In the genomic region with DNA sequence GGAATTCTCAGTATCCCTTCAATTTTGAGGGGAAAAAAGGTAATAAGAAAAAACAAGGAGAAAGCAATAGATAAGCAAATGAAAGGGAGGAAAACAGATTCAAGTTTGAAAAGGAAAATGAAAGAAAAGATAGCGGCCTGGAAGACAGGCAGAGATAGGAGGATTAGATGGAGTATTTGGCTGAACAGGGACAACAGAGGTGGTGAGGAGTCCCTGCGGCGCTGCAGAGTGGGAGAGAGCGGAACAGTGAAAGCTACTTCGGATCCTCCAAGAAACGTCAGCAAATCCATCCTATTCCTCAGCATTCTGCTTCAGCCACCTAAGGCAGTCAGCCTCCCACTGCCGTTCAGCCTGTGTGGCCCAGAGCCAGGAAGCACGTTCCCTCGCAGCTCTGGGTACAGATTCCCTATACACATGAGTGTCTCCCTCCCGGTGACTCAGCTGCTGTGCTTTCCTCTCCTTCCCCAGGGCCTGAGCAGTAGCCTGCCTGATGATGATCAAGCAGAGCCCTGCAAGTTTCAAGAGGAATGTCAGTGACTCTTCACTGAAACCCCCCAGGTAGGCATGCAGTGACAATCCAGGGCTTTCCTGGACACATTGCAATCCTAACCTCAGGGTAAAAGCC, we compare ENCODE assay signal across 8 cellular contexts. TPM values are rescaled to one million over a fixed set of nuclear protein-coding genes. Genes with fewer than 3 reads are reported as not detected.
DNase-seq lines count a peak whose midpoint lies in the region; FAIRE-seq and TF ChIP-seq lines count a peak whose summit lies in the region.

No MANE protein-coding gene starts in this region.

- DNase-seq in A172 (ENCODE audit: low spot score) (peak; percentile 94), brain microvascular endothelial cell (peak; percentile 96), kidney tubule cell (ENCODE audit: low spot score) (peak; percentile 98), urothelium cell line (ENCODE audit: low spot score) (peak; percentile 88), GM19240 (ENCODE audit: insufficient read length, low spot score) (no peak), NCI-H1048 (lab: John Stamatoyannopoulos, UW) (no peak), SKM-1 (lab: John Stamatoyannopoulos, UW; ENCODE audit: unreplicated experiment) (no peak)

- H3K27ac ChIP-seq in HUES6 (ENCODE audit: low read depth, low read length) (peak overlapping the region; percentile 13; the same call in 1 of the 2 replicates), brain microvascular endothelial cell (peak overlapping the region; percentile 65)

- H3K36me3 ChIP-seq in HUES6 (ENCODE audit: control insufficient read depth, insufficient read depth, low read length) (no peaks in the 10 kb centered on the region), brain microvascular endothelial cell (replicated peaks) (no peaks in the 10 kb centered on the region)

- H3K4me1 ChIP-seq in HUES6 (ENCODE audit: control insufficient read depth, insufficient read depth, low read length) = peaks cover 25% of the 10 kb centered on the region

- in situ Hi-C loops in brain microvascular endothelial cell (cut with HindIII; ENCODE audit: low pct_ligation_motif_present, low sequenced_read_pairs) = no loop called here

- no peak for FAIRE-seq in urothelium cell line (lab: Jason Lieb, UNC)

- H3K9me3 ChIP-seq in HUES6 (ENCODE audit: control insufficient read depth, insufficient read depth, low read depth, low read length) = no peaks in the 10 kb centered on the region

- H3K9ac ChIP-seq in HUES6 (ENCODE audit: low read length) = peak overlapping the region; percentile 18

- H3K4me3 ChIP-seq in HUES6 (ENCODE audit: low read depth, low read length) = peak overlapping the region; percentile 0; the same call in 1 of the 2 replicates
- H3K4me3 ChIP-seq in brain microvascular endothelial cell (ENCODE audit: low read depth, low read length) = peak overlapping the region; percentile 38

- no peak for TF ChIP-seq CTCF in brain microvascular endothelial cell (IDR thresholded peaks at IDR 0.05; ENCODE audit: low read depth, low read length, missing control alignments)

- no peaks in the 10 kb centered on the region for H3K27me3 ChIP-seq in HUES6 (ENCODE audit: control insufficient read depth, insufficient read depth, low read length)
- no peaks in the 10 kb centered on the region for H3K27me3 ChIP-seq in brain microvascular endothelial cell (replicated peaks)

RNA-seq across cellular contexts. Expression of a gene that starts 43.4 kb away (rescaled TPM):
- 28.9 and 32.0 TPM in 2 replicates for total RNA-seq in A172 (2014; rRNA removed; shearing (Covaris generic))

Comparison
In these comparisons a context has a peak if more than half of its experiments do, and no peak if none do; other contexts are left out.
1. DNase-seq: peak in A172 (single experiment), brain microvascular endothelial cell (single experiment), kidney tubule cell (single experiment) and urothelium cell line (single experiment); none in GM19240 (single experiment), NCI-H1048 (single experiment) and SKM-1 (single experiment).